Comparison of ENCODE assay signal across 9 cellular contexts in the genomic region with DNA sequence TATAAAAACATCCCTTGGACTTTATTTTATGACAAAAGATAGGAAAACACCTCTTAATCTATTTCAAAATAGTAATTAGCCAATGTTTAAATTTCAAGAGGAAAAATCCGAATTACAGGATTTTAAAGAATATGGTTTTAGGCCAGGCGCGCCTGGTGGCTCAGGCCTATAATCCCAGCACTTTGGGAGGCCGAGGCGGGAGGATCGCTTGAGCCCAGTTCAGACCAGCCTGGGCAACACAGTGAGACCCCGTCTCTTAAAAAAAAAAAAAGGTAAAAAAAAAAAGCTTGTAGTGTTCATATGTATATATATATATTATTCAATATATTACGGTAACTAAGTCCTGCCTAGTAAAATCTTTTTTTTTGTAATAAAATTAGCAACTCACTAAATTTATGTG. TPM values are rescaled to one million over a fixed set of nuclear protein-coding genes. Genes with fewer than 3 reads are reported as not detected.
A peak's percentile ranks its signal among the peaks of the same experiment; 100 is the strongest.
DNase-seq lines count a peak whose midpoint lies in the region; ATAC-seq, FAIRE-seq and TF ChIP-seq lines count a peak whose summit lies in the region.
"Had no signal": no experiment of that assay in that cellular context is flagged by ENCODE, and none has a peak within 500 bp of the region (broad histone marks: within the 10 kb centered on the region; RNA-seq: fewer than 3 reads in every experiment).

No MANE protein-coding gene starts in this region.

- FAIRE-seq in endothelial cell of umbilical vein (lab: Jason Lieb, UNC) (no peak), pancreas (lab: Jason Lieb, UNC) (no peak), GM12891 (lab: Jason Lieb, UNC) (no peak), D721Med (lab: Jason Lieb, UNC) (no peak)

- TF ChIP-seq CTCF in Caco-2 (IDR thresholded peaks at IDR 0.05; ENCODE audit: insufficient read depth in 1 of 2, low read depth in 1 of 2, low read length in 1 of 2, severe bottlenecking in 1 of 2, unreplicated experiment in 1 of 2) (no peak), RWPE2 (IDR thresholded peaks at IDR 0.05; ENCODE audit: poor library complexity, severe bottlenecking) (no peak), endothelial cell of umbilical vein (IDR thresholded peaks at IDR 0.05; ENCODE audit: extremely low read depth in 1 of 2, insufficient read depth in 1 of 2, low read depth in 1 of 2, low read length in 2 of 2) (no peak), pancreas (IDR thresholded peaks at IDR 0.05) (no peak), D721Med (IDR thresholded peaks at IDR 0.05; ENCODE audit: insufficient read depth, missing control alignments) (no peak)

- H3K9me3 ChIP-seq in Caco-2, result no peaks in the 10 kb centered on the region
- H3K9me3 ChIP-seq in RWPE2 (ENCODE audit: severe bottlenecking), result no peaks in the 10 kb centered on the region
- H3K9me3 ChIP-seq in endothelial cell of umbilical vein (replicated peaks; ENCODE audit: control insufficient read depth, insufficient read depth, low read length), result no peaks in the 10 kb centered on the region
- no peaks in the 10 kb centered on the region for H3K9me3 ChIP-seq in pancreas

- H3K27ac Mint-ChIP-seq in Caco-2 (ENCODE audit: unreplicated experiment), result no peak overlapping the region

- no peaks in the 10 kb centered on the region for H4K20me1 ChIP-seq in endothelial cell of umbilical vein (replicated peaks; ENCODE audit: control insufficient read depth, extremely low read depth, insufficient read depth, low read length)

- BruUV-seq in Caco-2 (replicated peaks; lab: Mats Ljungman, UMichigan), result no TSS peak
- no TSS peak for BruUV-seq in endothelial cell of umbilical vein (replicated peaks; lab: Mats Ljungman, UMichigan)

- H3K9ac ChIP-seq in endothelial cell of umbilical vein (replicated peaks; ENCODE audit: extremely low read depth, insufficient read depth, low read length), result peak overlapping the region; percentile 82

- H3K79me2 ChIP-seq in endothelial cell of umbilical vein (ENCODE audit: control insufficient read depth, insufficient read depth, low read length), result peaks cover 57% of the 10 kb centered on the region

- WGBS in pancreas, 2 donors, result 59 to 63% methylated on average over 8 of the region's 8 CpGs

- no peak for DNase-seq in Caco-2
- DNase-seq in RWPE2 (ENCODE audit: low spot score), result no peak
- DNase-seq in endothelial cell of umbilical vein (ENCODE audit: low read depth, low spot score), result no peak
- DNase-seq in pancreas, result no peak
- no peak for DNase-seq in DMS79 (lab: John Stamatoyannopoulos, UW)
- no peak for DNase-seq in GM12891 (ENCODE audit: insufficient read length, low spot score)
- DNase-seq in D721Med (ENCODE audit: insufficient read length, low spot score), result no peak
- no peak for DNase-seq in AG08396 (ENCODE audit: low spot score)
- DNase-seq: SHP77 treated with DMSO at 0.1 percent for 48 hours had no signal

- H3K4me2 ChIP-seq in endothelial cell of umbilical vein (ENCODE audit: insufficient read depth, low read length), result peak overlapping the region; percentile 99

- CTCF ChIA-PET in Caco-2 (lab: Charles Lee), result interaction anchor here (1.7 kb wide), 1 partner anchor 43 kb away, joined by 16 read pairs; no protein-coding TSS in a partner anchor
- CTCF ChIA-PET in endothelial cell of umbilical vein (lab: Charles Lee), result interaction anchor here (1.2 to 4.0 kb wide), 3 partner anchors 32 to 43 kb away, joined by 4 to 49 read pairs (median 4); no protein-coding TSS in a partner anchor

- POLR2A ChIA-PET in Caco-2 (lab: Charles Lee) (no interaction called here), endothelial cell of umbilical vein (lab: Charles Lee) (interaction anchor here (0.8 to 1.0 kb wide), 2 partner anchors 19 to 33 kb away, joined by 3 read pairs; no protein-coding TSS in a partner anchor)

- H3K9me3 Mint-ChIP-seq in Caco-2 (ENCODE audit: unreplicated experiment), result no peaks in the 10 kb centered on the region

- H3K4me1 Mint-ChIP-seq in Caco-2 (ENCODE audit: low read depth, unreplicated experiment), result no peaks in the 10 kb centered on the region

- no peak for TF ChIP-seq POLR2A in endothelial cell of umbilical vein (IDR thresholded peaks at IDR 0.05; ENCODE audit: low read depth, low read length)
- no peak for TF ChIP-seq POLR2A in GM12891 (IDR thresholded peaks at IDR 0.05; ENCODE audit: low read depth, low read length)

- intact Hi-C loops in Caco-2 (cut with micrococcal nuclease; ENCODE audit: unreplicated experiment) (loop anchor here (10.0 kb wide), 1 partner anchor 164 kb away; no protein-coding TSS in a partner anchor), endothelial cell of umbilical vein (cut with micrococcal nuclease) (loop anchor here (2.0 kb wide), 1 partner anchor 42 kb away; no protein-coding TSS in a partner anchor), pancreas (cut with DNase I) (no loop called here)

- H3K4me3 Mint-ChIP-seq in Caco-2 (ENCODE audit: unreplicated experiment), result no peak overlapping the region

- H3K4me1 ChIP-seq in Caco-2 (no peaks in the 10 kb centered on the region), RWPE2 (ENCODE audit: insufficient read depth, poor library complexity, severe bottlenecking) (no peaks in the 10 kb centered on the region), endothelial cell of umbilical vein (ENCODE audit: control insufficient read depth, extremely low read depth, insufficient read depth, low read length) (peaks cover 24% of the 10 kb centered on the region), pancreas (peaks cover 0 to 28% (median 0%) of the 10 kb centered on the region in 3 donors)

- H3K36me3 Mint-ChIP-seq in Caco-2 (ENCODE audit: insufficient read depth, unreplicated experiment), result peaks cover 24% of the 10 kb centered on the region

- H3K36me3 ChIP-seq in Caco-2 (ENCODE audit: control insufficient read depth, insufficient read depth, low read length), result no peaks in the 10 kb centered on the region
- peaks cover 36% of the 10 kb centered on the region for H3K36me3 ChIP-seq in RWPE2 (ENCODE audit: low read depth)
- no peaks in the 10 kb centered on the region for H3K36me3 ChIP-seq in endothelial cell of umbilical vein (ENCODE audit: control insufficient read depth in 2 of 2, extremely low read depth in 1 of 2, insufficient read depth in 2 of 2, low read length in 2 of 2)
- H3K36me3 ChIP-seq in pancreas, result no peaks in the 10 kb centered on the region

- no peak for ATAC-seq in RWPE2 (ENCODE audit: low read depth)
- no peak for ATAC-seq in pancreas

- H3K27ac ChIP-seq in RWPE2 (ENCODE audit: poor library complexity, severe bottlenecking) (peak overlapping the region; percentile 51), endothelial cell of umbilical vein (ENCODE audit: insufficient read depth, low read depth, low read length) (peak overlapping the region; percentile 52), pancreas (peak overlapping the region; percentile 85 to 89 (median 88))

- no peaks in the 10 kb centered on the region for H3K9me1 ChIP-seq in endothelial cell of umbilical vein (replicated peaks; ENCODE audit: control insufficient read depth, extremely low read depth, insufficient read depth, low read length)

- no peaks in the 10 kb centered on the region for H3K27me3 Mint-ChIP-seq in Caco-2 (ENCODE audit: insufficient read depth, unreplicated experiment)

- H3K27me3 ChIP-seq in Caco-2 (replicated peaks; ENCODE audit: control insufficient read depth, insufficient read depth, low read length) (no peaks in the 10 kb centered on the region), RWPE2 (ENCODE audit: insufficient read depth, poor library complexity, severe bottlenecking) (no peaks in the 10 kb centered on the region), endothelial cell of umbilical vein (ENCODE audit: control insufficient read depth in 2 of 2, insufficient read depth in 2 of 2, low read length in 2 of 2) (no peaks in the 10 kb centered on the region), pancreas (no peaks in the 10 kb centered on the region)

- dilution Hi-C loops in endothelial cell of umbilical vein (cut with MboI; ENCODE audit: extremely low pct_ligation_motif_present, low sequenced_read_pairs), result no loop called here

- no peak overlapping the region for H2AFZ ChIP-seq in endothelial cell of umbilical vein (ENCODE audit: low read depth, low read length)

- H3K4me3 ChIP-seq in Caco-2 (ENCODE audit: low read depth, low read length) (peak overlapping the region; percentile 78), RWPE2 (ENCODE audit: severe bottlenecking) (peak overlapping the region; percentile 62), endothelial cell of umbilical vein (replicated peaks in 1 of 3; ENCODE audit: insufficient read depth in 1 of 3, low read depth in 1 of 3, low read length in 3 of 3) (peak overlapping the region; percentile 19 to 94 (median 54)), pancreas (peak overlapping the region in 3 of 4 donors; percentile 76 to 99 (median 98))

TF ChIP-seq in endothelial cell of umbilical vein, 7 proteins besides CTCF, POLR2A, EP300 and RAD21:
- TF ChIP-seq, protein P1, sequence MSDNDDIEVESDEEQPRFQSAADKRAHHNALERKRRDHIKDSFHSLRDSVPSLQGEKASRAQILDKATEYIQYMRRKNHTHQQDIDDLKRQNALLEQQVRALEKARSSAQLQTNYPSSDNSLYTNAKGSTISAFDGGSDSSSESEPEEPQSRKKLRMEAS (IDR thresholded peaks at IDR 0.05; ENCODE audit: insufficient read depth, insufficient read length), result no peak
- no peak for TF ChIP-seq FOS (IDR thresholded peaks at IDR 0.05; ENCODE audit: borderline replicate concordance, insufficient read depth, low read length)
- TF ChIP-seq POLR2AphosphoS5 (IDR thresholded peaks at IDR 0.05; ENCODE audit: insufficient read depth, low read depth, low read length), result no peak

TF ChIP-seq in GM12891, 5 proteins besides CTCF, POLR2A, EP300 and RAD21:
- no peak for TF ChIP-seq SPI1 (IDR thresholded peaks at IDR 0.05; ENCODE audit: low read depth, low read length)
- no peak for TF ChIP-seq PAX5 (IDR thresholded peaks at IDR 0.05; ENCODE audit: insufficient read depth, low read length, severe bottlenecking)
- no peak for TF ChIP-seq POLR2AphosphoS5 (IDR thresholded peaks at IDR 0.05; ENCODE audit: low read depth, low read length)
- TF ChIP-seq POU2F2 (IDR thresholded peaks at IDR 0.05; ENCODE audit: low read depth, low read length), result no peak
- no peak for TF ChIP-seq TAF1 (IDR thresholded peaks at IDR 0.05; ENCODE audit: low read depth, low read length)

RNA-seq across cellular contexts. Expression of a gene that starts 1.4 kb away (rescaled TPM):
- 16.5 and 18.4 TPM in 2 replicates for total RNA-seq in Caco-2 (2022)
- total RNA-seq in endothelial cell of umbilical vein, result 40.1 and 51.4 TPM in 2 replicates
- polyA plus RNA-seq in endothelial cell of umbilical vein, result 40.3 and 53.3 TPM in 2 replicates
- polyA plus RNA-seq in endothelial cell of umbilical vein (2011; cell fraction: cytosol; rRNA removed), result 43.5 and 45.3 TPM in 2 replicates
- 33.6 and 40.6 TPM in 2 replicates for polyA plus RNA-seq in endothelial cell of umbilical vein (2011; cell fraction: nucleus; rRNA removed)
- 51.6 and 57.8 TPM in 2 replicates for polyA plus RNA-seq in endothelial cell of umbilical vein (2012)
- polyA minus RNA-seq in endothelial cell of umbilical vein, result 16.5 and 21.1 TPM in 2 replicates
- polyA minus RNA-seq in endothelial cell of umbilical vein (2011; cell fraction: cytosol; rRNA and poly(A)+ RNA removed), result 8.6 TPM
- polyA minus RNA-seq in endothelial cell of umbilical vein (2011; cell fraction: nucleus; rRNA and poly(A)+ RNA removed), result 10.5 and 14.1 TPM in 2 replicates
- total RNA-seq in pancreas, result 100 to 1,000 TPM in 4 of 6 donors, 10 to 100 TPM in 2; 65.7 to 471 (median 217) TPM
- 100 to 1,000 TPM in 1 of 2 donors, 10 to 100 TPM in 1; 84.2 to 166 TPM for polyA plus RNA-seq in pancreas
- 84.9 TPM for polyA plus RNA-seq in GM12891 (2012; ENCODE audit: low read depth, missing spikeins)

Comparison
In these comparisons a context has a peak if more than half of its experiments do, and no peak if none do; other contexts are left out.
1. intact Hi-C loops: an anchor here in Caco-2 (10.0 kb wide) and endothelial cell of umbilical vein (2.0 kb wide); none called in pancreas.